8 cellular contexts compared by ENCODE assay signal in the genomic region with DNA sequence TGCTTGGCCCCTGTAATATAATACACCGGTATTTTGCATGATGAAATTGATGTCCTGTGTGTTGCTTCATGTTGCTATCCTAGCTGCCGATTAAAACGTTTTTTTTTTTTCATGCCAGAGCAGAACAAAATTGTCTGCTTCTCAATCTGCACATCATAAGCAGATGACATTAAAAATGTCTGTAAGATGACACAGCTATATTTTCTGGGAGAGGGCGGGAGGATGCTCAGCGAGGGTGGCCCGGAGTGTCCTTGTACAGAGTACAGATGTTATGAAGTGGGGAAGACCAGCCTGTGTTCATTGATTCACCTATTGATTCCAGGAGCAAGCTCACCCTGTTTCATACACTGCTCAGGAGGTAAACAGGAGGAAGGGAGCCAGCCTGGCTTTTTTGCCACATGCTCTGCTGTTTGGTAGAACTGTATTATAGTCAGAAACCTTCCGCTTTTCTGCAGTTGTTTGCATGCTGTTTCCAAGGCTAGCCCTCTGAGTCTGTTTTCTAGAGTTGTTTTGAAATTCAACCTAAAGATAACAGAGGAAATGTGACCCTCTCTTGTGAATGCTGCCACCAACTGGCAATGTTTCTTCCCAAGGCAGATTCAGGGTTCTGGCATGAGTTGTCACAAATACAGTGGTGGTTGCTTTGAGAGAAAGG. TPM values are rescaled to one million over a fixed set of nuclear protein-coding genes. Genes with fewer than 3 reads are reported as not detected.
DNase-seq lines count a peak whose midpoint lies in the region; ATAC-seq and TF ChIP-seq lines count a peak whose summit lies in the region.

No MANE protein-coding gene starts in this region.

- POLR2A ChIA-PET in Caco-2 (lab: Charles Lee), result no interaction called here
- POLR2A ChIA-PET in naive thymus-derived CD8-positive, alpha-beta T cell (lab: Charles Lee), result no interaction called here

- no peaks in the 10 kb centered on the region for H3K36me3 ChIP-seq in Caco-2 (ENCODE audit: control insufficient read depth, insufficient read depth, low read length)
- H3K36me3 ChIP-seq in OCI-LY3 (replicated peaks; ENCODE audit: low read depth, low read length), result no peaks in the 10 kb centered on the region
- H3K36me3 ChIP-seq in uterus, result no peaks in the 10 kb centered on the region

- intact Hi-C loops in Caco-2 (cut with micrococcal nuclease; ENCODE audit: unreplicated experiment) (loop anchor here (2.0 kb wide), 3 partner anchors 318 to 828 kb away; no protein-coding TSS in a partner anchor), uterus (cut with DNase I; ENCODE audit: low total_unique reads) (no loop called here)

- no peak overlapping the region for H2AFZ ChIP-seq in OCI-LY3 (ENCODE audit: low read depth, low read length)

- no peak overlapping the region for H3K27ac Mint-ChIP-seq in Caco-2 (ENCODE audit: unreplicated experiment)
- peak overlapping the region in 5 of 10 donors; percentile 0 to 29 (median 19) for H3K27ac Mint-ChIP-seq in naive thymus-derived CD8-positive, alpha-beta T cell

- peak; percentile 36 to 68 for TF ChIP-seq CTCF in Caco-2 (IDR thresholded peaks at IDR 0.05; ENCODE audit: insufficient read depth in 1 of 2, low read depth in 1 of 2, low read length in 1 of 2, severe bottlenecking in 1 of 2, unreplicated experiment in 1 of 2)
- peak; percentile 67 for TF ChIP-seq CTCF in OCI-LY3 (IDR thresholded peaks at IDR 0.05; ENCODE audit: low read depth, low read length)
- TF ChIP-seq CTCF in cardiac fibroblast (IDR thresholded peaks at IDR 0.05; ENCODE audit: low read depth, low read length), result peak; percentile 41
- TF ChIP-seq CTCF in uterus (IDR thresholded peaks at IDR 0.05), result peak in 2 of 4 experiments; percentile 5 to 11

- CTCF ChIA-PET in Caco-2 (lab: Charles Lee), result interaction anchor here (0.6 kb wide), 2 partner anchors 86 to 407 kb away, joined by 3 read pairs; no protein-coding TSS in a partner anchor

- no peaks in the 10 kb centered on the region for H3K9me3 Mint-ChIP-seq in Caco-2 (ENCODE audit: unreplicated experiment)
- no peaks in the 10 kb centered on the region for H3K9me3 Mint-ChIP-seq in naive thymus-derived CD8-positive, alpha-beta T cell

- H3K4me3 Mint-ChIP-seq in Caco-2 (ENCODE audit: unreplicated experiment), result no peak overlapping the region
- no peak overlapping the region for H3K4me3 Mint-ChIP-seq in naive thymus-derived CD8-positive, alpha-beta T cell

- ATAC-seq in naive thymus-derived CD8-positive, alpha-beta T cell, result peak in 1 of 2 donors; percentile 11
- ATAC-seq in GM18870 (IDR thresholded peaks at IDR 0.05; ENCODE audit: unreplicated experiment), result no peak

- H3K9ac ChIP-seq in OCI-LY3 (ENCODE audit: low read length), result no peak overlapping the region

- H3K4me2 ChIP-seq in OCI-LY3 (ENCODE audit: low read length), result no peak overlapping the region

- no peak for TF ChIP-seq POLR2A in uterus (IDR thresholded peaks at IDR 0.05)

- H3K4me1 ChIP-seq in Caco-2, result no peaks in the 10 kb centered on the region
- H3K4me1 ChIP-seq in OCI-LY3 (ENCODE audit: low read length), result peaks cover 7% of the 10 kb centered on the region
- no peaks in the 10 kb centered on the region for H3K4me1 ChIP-seq in uterus

- H3K4me3 ChIP-seq in Caco-2 (ENCODE audit: low read depth, low read length) (no peak overlapping the region), OCI-LY3 (ENCODE audit: low read length) (no peak overlapping the region), cardiac fibroblast (replicated peaks in 1 of 2; ENCODE audit: low read depth in 2 of 2, low read length in 2 of 2) (no peak overlapping the region), uterus (no peak overlapping the region)

- H3K4me1 Mint-ChIP-seq in Caco-2 (ENCODE audit: low read depth, unreplicated experiment), result no peaks in the 10 kb centered on the region
- H3K4me1 Mint-ChIP-seq in naive thymus-derived CD8-positive, alpha-beta T cell, result peaks cover 13 to 23% (median 20%) of the 10 kb centered on the region in 4 donors

- no peak overlapping the region for H3K27ac ChIP-seq in OCI-LY3 (ENCODE audit: low read length)
- H3K27ac ChIP-seq in uterus, result no peak overlapping the region

- H3K36me3 Mint-ChIP-seq in Caco-2 (ENCODE audit: insufficient read depth, unreplicated experiment), result no peaks in the 10 kb centered on the region
- no peaks in the 10 kb centered on the region for H3K36me3 Mint-ChIP-seq in naive thymus-derived CD8-positive, alpha-beta T cell

- DNase-seq in Caco-2, result peak in 1 of 2 experiments; percentile 45
- DNase-seq in HT1080 (ENCODE audit: low read depth), result peak; percentile 67
- peak; percentile 58 to 59 for DNase-seq in cardiac fibroblast (ENCODE audit: low read depth in 2 of 2)
- peak in 8 of 10 donors; percentile 30 to 73 (median 48) for DNase-seq in naive thymus-derived CD8-positive, alpha-beta T cell
- no peak for DNase-seq in activated CD8-positive, alpha-beta memory T cell treated with anti-CD3 and anti-CD28 coated beads, Interleukin-2, amount 50 U/mL, for 48 hours
- DNase-seq in uterus, result no peak

- H3K79me2 ChIP-seq in OCI-LY3 (ENCODE audit: low read length), result no peaks in the 10 kb centered on the region

- H3K27me3 ChIP-seq in Caco-2 (replicated peaks; ENCODE audit: control insufficient read depth, insufficient read depth, low read length) (no peaks in the 10 kb centered on the region), OCI-LY3 (ENCODE audit: low read depth, low read length) (peaks cover 24% of the 10 kb centered on the region; the same call in 1 of the 2 replicates), uterus (peaks cover 0 to 13% of the 10 kb centered on the region in 2 donors)

- H4K20me1 ChIP-seq in OCI-LY3 (ENCODE audit: insufficient read depth, low read length), result no peaks in the 10 kb centered on the region

- no TSS peak for BruUV-seq in Caco-2 (replicated peaks; lab: Mats Ljungman, UMichigan)

- peaks cover 26% of the 10 kb centered on the region for H3K27me3 Mint-ChIP-seq in Caco-2 (ENCODE audit: insufficient read depth, unreplicated experiment)
- peaks cover 4 to 13% (median 9%) of the 10 kb centered on the region in 5 donors for H3K27me3 Mint-ChIP-seq in naive thymus-derived CD8-positive, alpha-beta T cell

- H3K9me3 ChIP-seq in Caco-2 (no peaks in the 10 kb centered on the region), OCI-LY3 (ENCODE audit: insufficient read depth, low read length) (no peaks in the 10 kb centered on the region), uterus (no peaks in the 10 kb centered on the region)

RNA-seq across cellular contexts. Expression of gene IRS2, which starts 4.7 kb away (rescaled TPM):
- total RNA-seq in Caco-2 (2022), result 5.4 and 5.5 TPM in 2 replicates
- total RNA-seq in HT1080 (2014; rRNA removed; shearing (Covaris generic)), result 3.2 and 5.0 TPM in 2 replicates
- 5.7 and 6.7 TPM in 2 replicates for polyA plus RNA-seq in HT1080 (2015; cell fraction: cytosol; rRNA removed)
- polyA plus RNA-seq in HT1080 (2015; cell fraction: nucleus; rRNA removed), result 8.0 and 9.0 TPM in 2 replicates
- total RNA-seq in naive thymus-derived CD8-positive, alpha-beta T cell, result 10 to 100 TPM; 20.7 to 21.5 TPM
- 1 to 10 TPM; 2.1 to 2.9 (median 2.7) TPM for polyA plus RNA-seq in naive thymus-derived CD8-positive, alpha-beta T cell
- total RNA-seq in uterus, result 10 to 100 TPM in 2 of 4 donors, 1 to 10 TPM in 2; 6.5 to 20.3 (median 11.7) TPM

Comparison
In these comparisons a context has a peak if more than half of its experiments do, and no peak if none do; other contexts are left out.
1. DNase-seq: peak in HT1080 (single experiment), cardiac fibroblast (2 of 2) and naive thymus-derived CD8-positive, alpha-beta T cell (8 of 10); none in activated CD8-positive, alpha-beta memory T cell treated with anti-CD3 and anti-CD28 coated beads, Interleukin-2, amount 50 U/mL, for 48 hours (single experiment) and uterus (0 of 2).